In genomic region chr2:197209742-197210408, GRCh38 we compare ENCODE assay signal across 8 cellular contexts.
DNase-seq lines count a peak whose midpoint lies in the region; ATAC-seq lines count a peak whose summit lies in the region.

No MANE protein-coding gene starts in this region.

- peak overlapping the region; percentile 82 for H3K4me3 Mint-ChIP-seq in activated naive CD8-positive, alpha-beta T cell

- H4K20me1 ChIP-seq in BLaER1: no peaks in the 10 kb centered on the region

- H3K27me3 ChIP-seq in BLaER1: no peaks in the 10 kb centered on the region

- peak; percentile 21 for DNase-seq in LHCN-M2 (ENCODE audit: low read depth)
- DNase-seq in NCI-H524 treated with DMSO at 0.1 percent for 48 hours (lab: John Stamatoyannopoulos, UW): no peak
- no peak for DNase-seq in G401 (ENCODE audit: low spot score)
- no peak for DNase-seq in NCI-H1417 treated with DMSO at 0.1 percent for 48 hours (lab: John Stamatoyannopoulos, UW)

- H3K9me3 ChIP-seq in BLaER1: no peaks in the 10 kb centered on the region

- no peak overlapping the region for H3K9ac ChIP-seq in BLaER1

- H3K4me1 ChIP-seq in BLaER1: peaks cover 25% of the 10 kb centered on the region

- H3K4me1 Mint-ChIP-seq in activated naive CD8-positive, alpha-beta T cell (ENCODE audit: low read depth): peaks cover 99% of the 10 kb centered on the region

- H3K4me2 ChIP-seq in BLaER1: peak overlapping the region; percentile 47

- H3K27ac ChIP-seq in BLaER1 (no peak overlapping the region; the same call in 1 of the 2 replicates), skin epidermis (peak overlapping the region in 16 of 21 experiments; percentile 5 to 93 (median 54))

- H3K4me3 ChIP-seq in BLaER1 (no peak overlapping the region), skin epidermis (no peak overlapping the region)

- peak; percentile 32 for ATAC-seq in GM21360 (IDR thresholded peaks at IDR 0.05; ENCODE audit: unreplicated experiment)

- peak overlapping the region; percentile 98 for H3K27ac Mint-ChIP-seq in activated naive CD8-positive, alpha-beta T cell

- no peaks in the 10 kb centered on the region for H3K27me3 Mint-ChIP-seq in activated naive CD8-positive, alpha-beta T cell

- in situ Hi-C loops in G401 (cut with HindIII; ENCODE audit: low sequenced_read_pairs): loop anchor here (25.0 kb wide), 1 partner anchor 152 kb away; no protein-coding TSS in a partner anchor

- no peaks in the 10 kb centered on the region for H3K36me3 ChIP-seq in BLaER1

- H3K36me3 Mint-ChIP-seq in activated naive CD8-positive, alpha-beta T cell: no peaks in the 10 kb centered on the region

- no peaks in the 10 kb centered on the region for H3K9me3 Mint-ChIP-seq in activated naive CD8-positive, alpha-beta T cell (ENCODE audit: low read depth)
